Comparison of ENCODE assay signal across 2 cellular contexts in the genomic region with DNA sequence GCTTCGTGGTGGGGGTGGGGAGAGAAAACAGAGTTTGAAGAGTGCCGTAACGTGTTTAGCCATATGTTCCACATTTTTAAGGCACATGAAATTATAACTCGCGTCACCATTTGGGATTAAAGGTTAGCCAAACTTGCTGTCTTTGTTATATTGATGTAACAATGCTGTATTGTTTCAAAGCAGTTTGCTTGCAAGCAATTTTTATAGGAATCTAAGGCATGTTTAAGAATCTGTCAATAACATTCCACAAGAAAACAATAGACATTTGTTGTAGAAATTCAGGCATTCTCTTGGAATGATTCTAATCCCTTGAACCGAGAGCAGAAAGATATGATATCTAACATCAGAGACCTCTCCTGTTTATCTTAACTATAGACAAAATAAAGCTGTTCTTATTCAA.
TF ChIP-seq lines count a peak whose summit lies in the region.

No MANE protein-coding gene starts in this region.

TF ChIP-seq in HCT116, 20 proteins besides CTCF, POLR2A, EP300 and RAD21 (continued from another document):
- TF ChIP-seq POLR2AphosphoS5 (IDR thresholded peaks at IDR 0.05; ENCODE audit: low read depth, low read length) (no peak), SIN3A (IDR thresholded peaks at IDR 0.05; ENCODE audit: low read depth) (no peak), JUND (IDR thresholded peaks at IDR 0.05) (no peak), SRF (IDR thresholded peaks at IDR 0.05; ENCODE audit: low read depth) (no peak), FOSL1 (IDR thresholded peaks at IDR 0.05; ENCODE audit: low read depth) (no peak), CEBPB (IDR thresholded peaks at IDR 0.05; ENCODE audit: low read depth) (no peak), EGR1 (IDR thresholded peaks at IDR 0.05; ENCODE audit: low read depth) (no peak), ZNF274 (IDR thresholded peaks at IDR 0.05; ENCODE audit: low read depth, low read length) (no peak), EZH2phosphoT487 (IDR thresholded peaks at IDR 0.05; ENCODE audit: borderline replicate concordance) (no peak)
- TF ChIP-seq, protein P1, sequence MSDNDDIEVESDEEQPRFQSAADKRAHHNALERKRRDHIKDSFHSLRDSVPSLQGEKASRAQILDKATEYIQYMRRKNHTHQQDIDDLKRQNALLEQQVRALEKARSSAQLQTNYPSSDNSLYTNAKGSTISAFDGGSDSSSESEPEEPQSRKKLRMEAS (IDR thresholded peaks at IDR 0.05): no peak

TF ChIP-seq in WTC11, 78 proteins besides CTCF, POLR2A, EP300 and RAD21:
- TF ChIP-seq, protein P2, sequence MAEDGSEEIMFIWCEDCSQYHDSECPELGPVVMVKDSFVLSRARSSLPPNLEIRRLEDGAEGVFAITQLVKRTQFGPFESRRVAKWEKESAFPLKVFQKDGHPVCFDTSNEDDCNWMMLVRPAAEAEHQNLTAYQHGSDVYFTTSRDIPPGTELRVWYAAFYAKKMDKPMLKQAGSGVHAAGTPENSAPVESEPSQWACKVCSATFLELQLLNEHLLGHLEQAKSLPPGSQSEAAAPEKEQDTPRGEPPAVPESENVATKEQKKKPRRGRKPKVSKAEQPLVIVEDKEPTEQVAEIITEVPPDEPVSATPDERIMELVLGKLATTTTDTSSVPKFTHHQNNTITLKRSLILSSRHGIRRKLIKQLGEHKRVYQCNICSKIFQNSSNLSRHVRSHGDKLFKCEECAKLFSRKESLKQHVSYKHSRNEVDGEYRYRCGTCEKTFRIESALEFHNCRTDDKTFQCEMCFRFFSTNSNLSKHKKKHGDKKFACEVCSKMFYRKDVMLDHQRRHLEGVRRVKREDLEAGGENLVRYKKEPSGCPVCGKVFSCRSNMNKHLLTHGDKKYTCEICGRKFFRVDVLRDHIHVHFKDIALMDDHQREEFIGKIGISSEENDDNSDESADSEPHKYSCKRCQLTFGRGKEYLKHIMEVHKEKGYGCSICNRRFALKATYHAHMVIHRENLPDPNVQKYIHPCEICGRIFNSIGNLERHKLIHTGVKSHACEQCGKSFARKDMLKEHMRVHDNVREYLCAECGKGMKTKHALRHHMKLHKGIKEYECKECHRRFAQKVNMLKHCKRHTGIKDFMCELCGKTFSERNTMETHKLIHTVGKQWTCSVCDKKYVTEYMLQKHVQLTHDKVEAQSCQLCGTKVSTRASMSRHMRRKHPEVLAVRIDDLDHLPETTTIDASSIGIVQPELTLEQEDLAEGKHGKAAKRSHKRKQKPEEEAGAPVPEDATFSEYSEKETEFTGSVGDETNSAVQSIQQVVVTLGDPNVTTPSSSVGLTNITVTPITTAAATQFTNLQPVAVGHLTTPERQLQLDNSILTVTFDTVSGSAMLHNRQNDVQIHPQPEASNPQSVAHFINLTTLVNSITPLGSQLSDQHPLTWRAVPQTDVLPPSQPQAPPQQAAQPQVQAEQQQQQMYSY (CRISPR knock-in tag; IDR thresholded peaks at IDR 0.05): no peak
- TF ChIP-seq, protein P3, sequence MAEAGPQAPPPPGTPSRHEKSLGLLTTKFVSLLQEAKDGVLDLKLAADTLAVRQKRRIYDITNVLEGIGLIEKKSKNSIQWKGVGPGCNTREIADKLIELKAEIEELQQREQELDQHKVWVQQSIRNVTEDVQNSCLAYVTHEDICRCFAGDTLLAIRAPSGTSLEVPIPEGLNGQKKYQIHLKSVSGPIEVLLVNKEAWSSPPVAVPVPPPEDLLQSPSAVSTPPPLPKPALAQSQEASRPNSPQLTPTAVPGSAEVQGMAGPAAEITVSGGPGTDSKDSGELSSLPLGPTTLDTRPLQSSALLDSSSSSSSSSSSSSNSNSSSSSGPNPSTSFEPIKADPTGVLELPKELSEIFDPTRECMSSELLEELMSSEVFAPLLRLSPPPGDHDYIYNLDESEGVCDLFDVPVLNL (CRISPR knock-in tag; IDR thresholded peaks at IDR 0.05; ENCODE audit: borderline replicate concordance, low read depth): no peak
- TF ChIP-seq, protein P4, sequence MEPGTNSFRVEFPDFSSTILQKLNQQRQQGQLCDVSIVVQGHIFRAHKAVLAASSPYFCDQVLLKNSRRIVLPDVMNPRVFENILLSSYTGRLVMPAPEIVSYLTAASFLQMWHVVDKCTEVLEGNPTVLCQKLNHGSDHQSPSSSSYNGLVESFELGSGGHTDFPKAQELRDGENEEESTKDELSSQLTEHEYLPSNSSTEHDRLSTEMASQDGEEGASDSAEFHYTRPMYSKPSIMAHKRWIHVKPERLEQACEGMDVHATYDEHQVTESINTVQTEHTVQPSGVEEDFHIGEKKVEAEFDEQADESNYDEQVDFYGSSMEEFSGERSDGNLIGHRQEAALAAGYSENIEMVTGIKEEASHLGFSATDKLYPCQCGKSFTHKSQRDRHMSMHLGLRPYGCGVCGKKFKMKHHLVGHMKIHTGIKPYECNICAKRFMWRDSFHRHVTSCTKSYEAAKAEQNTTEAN (CRISPR knock-in tag; IDR thresholded peaks at IDR 0.05): no peak
- TF ChIP-seq, protein P5, sequence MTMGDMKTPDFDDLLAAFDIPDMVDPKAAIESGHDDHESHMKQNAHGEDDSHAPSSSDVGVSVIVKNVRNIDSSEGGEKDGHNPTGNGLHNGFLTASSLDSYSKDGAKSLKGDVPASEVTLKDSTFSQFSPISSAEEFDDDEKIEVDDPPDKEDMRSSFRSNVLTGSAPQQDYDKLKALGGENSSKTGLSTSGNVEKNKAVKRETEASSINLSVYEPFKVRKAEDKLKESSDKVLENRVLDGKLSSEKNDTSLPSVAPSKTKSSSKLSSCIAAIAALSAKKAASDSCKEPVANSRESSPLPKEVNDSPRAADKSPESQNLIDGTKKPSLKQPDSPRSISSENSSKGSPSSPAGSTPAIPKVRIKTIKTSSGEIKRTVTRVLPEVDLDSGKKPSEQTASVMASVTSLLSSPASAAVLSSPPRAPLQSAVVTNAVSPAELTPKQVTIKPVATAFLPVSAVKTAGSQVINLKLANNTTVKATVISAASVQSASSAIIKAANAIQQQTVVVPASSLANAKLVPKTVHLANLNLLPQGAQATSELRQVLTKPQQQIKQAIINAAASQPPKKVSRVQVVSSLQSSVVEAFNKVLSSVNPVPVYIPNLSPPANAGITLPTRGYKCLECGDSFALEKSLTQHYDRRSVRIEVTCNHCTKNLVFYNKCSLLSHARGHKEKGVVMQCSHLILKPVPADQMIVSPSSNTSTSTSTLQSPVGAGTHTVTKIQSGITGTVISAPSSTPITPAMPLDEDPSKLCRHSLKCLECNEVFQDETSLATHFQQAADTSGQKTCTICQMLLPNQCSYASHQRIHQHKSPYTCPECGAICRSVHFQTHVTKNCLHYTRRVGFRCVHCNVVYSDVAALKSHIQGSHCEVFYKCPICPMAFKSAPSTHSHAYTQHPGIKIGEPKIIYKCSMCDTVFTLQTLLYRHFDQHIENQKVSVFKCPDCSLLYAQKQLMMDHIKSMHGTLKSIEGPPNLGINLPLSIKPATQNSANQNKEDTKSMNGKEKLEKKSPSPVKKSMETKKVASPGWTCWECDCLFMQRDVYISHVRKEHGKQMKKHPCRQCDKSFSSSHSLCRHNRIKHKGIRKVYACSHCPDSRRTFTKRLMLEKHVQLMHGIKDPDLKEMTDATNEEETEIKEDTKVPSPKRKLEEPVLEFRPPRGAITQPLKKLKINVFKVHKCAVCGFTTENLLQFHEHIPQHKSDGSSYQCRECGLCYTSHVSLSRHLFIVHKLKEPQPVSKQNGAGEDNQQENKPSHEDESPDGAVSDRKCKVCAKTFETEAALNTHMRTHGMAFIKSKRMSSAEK (CRISPR knock-in tag; IDR thresholded peaks at IDR 0.05; ENCODE audit: borderline replicate concordance): no peak
- TF ChIP-seq, protein P6, sequence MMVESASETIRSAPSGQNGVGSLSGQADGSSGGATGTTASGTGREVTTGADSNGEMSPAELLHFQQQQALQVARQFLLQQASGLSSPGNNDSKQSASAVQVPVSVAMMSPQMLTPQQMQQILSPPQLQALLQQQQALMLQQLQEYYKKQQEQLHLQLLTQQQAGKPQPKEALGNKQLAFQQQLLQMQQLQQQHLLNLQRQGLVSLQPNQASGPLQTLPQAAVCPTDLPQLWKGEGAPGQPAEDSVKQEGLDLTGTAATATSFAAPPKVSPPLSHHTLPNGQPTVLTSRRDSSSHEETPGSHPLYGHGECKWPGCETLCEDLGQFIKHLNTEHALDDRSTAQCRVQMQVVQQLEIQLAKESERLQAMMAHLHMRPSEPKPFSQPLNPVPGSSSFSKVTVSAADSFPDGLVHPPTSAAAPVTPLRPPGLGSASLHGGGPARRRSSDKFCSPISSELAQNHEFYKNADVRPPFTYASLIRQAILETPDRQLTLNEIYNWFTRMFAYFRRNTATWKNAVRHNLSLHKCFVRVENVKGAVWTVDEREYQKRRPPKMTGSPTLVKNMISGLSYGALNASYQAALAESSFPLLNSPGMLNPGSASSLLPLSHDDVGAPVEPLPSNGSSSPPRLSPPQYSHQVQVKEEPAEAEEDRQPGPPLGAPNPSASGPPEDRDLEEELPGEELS (CRISPR knock-in tag; IDR thresholded peaks at IDR 0.05): no peak
- TF ChIP-seq ZNF671 (CRISPR knock-in tag; IDR thresholded peaks at IDR 0.05) (no peak), RORB (CRISPR knock-in tag; IDR thresholded peaks at IDR 0.05) (no peak), FOXP1 (CRISPR knock-in tag; IDR thresholded peaks at IDR 0.05; ENCODE audit: borderline replicate concordance) (no peak), GABPB1 (CRISPR knock-in tag; IDR thresholded peaks at IDR 0.05) (no peak), FOXK1 (CRISPR knock-in tag; IDR thresholded peaks at IDR 0.05) (no peak), SMAD4 (CRISPR knock-in tag; IDR thresholded peaks at IDR 0.05) (no peak), SMAD3 (CRISPR knock-in tag; IDR thresholded peaks at IDR 0.05; ENCODE audit: borderline replicate concordance) (no peak), ZNF263 (CRISPR knock-in tag; IDR thresholded peaks at IDR 0.05; ENCODE audit: low read depth) (no peak), CREB1 (CRISPR knock-in tag; IDR thresholded peaks at IDR 0.05) (no peak), TCF7 (CRISPR knock-in tag; IDR thresholded peaks at IDR 0.05; ENCODE audit: low read depth) (no peak)
- TF ChIP-seq, protein P7, sequence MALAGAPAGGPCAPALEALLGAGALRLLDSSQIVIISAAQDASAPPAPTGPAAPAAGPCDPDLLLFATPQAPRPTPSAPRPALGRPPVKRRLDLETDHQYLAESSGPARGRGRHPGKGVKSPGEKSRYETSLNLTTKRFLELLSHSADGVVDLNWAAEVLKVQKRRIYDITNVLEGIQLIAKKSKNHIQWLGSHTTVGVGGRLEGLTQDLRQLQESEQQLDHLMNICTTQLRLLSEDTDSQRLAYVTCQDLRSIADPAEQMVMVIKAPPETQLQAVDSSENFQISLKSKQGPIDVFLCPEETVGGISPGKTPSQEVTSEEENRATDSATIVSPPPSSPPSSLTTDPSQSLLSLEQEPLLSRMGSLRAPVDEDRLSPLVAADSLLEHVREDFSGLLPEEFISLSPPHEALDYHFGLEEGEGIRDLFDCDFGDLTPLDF (CRISPR knock-in tag; IDR thresholded peaks at IDR 0.05): no peak
- TF ChIP-seq, protein P8, sequence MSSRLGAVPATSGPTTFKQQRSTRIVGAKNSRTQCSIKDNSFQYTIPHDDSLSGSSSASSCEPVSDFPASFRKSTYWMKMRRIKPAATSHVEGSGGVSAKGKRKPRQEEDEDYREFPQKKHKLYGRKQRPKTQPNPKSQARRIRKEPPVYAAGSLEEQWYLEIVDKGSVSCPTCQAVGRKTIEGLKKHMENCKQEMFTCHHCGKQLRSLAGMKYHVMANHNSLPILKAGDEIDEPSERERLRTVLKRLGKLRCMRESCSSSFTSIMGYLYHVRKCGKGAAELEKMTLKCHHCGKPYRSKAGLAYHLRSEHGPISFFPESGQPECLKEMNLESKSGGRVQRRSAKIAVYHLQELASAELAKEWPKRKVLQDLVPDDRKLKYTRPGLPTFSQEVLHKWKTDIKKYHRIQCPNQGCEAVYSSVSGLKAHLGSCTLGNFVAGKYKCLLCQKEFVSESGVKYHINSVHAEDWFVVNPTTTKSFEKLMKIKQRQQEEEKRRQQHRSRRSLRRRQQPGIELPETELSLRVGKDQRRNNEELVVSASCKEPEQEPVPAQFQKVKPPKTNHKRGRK (CRISPR knock-in tag; IDR thresholded peaks at IDR 0.05; ENCODE audit: borderline replicate concordance): no peak
- TF ChIP-seq, protein P9, sequence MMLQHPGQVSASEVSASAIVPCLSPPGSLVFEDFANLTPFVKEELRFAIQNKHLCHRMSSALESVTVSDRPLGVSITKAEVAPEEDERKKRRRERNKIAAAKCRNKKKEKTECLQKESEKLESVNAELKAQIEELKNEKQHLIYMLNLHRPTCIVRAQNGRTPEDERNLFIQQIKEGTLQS (CRISPR knock-in tag; conservative IDR thresholded peaks at IDR 0.05): no peak
